1 cellular context compared by ENCODE assay signal in genomic region chr4:79298027-79298426, GRCh38.
TF ChIP-seq lines count a peak whose summit lies in the region.

No MANE protein-coding gene starts in this region.

TF ChIP-seq in K562, 482 proteins besides CTCF, POLR2A, EP300 and RAD21 (continued from another document):
- TF ChIP-seq RREB1 (CRISPR knock-in tag; IDR thresholded peaks at IDR 0.05) (no peak), CEBPB (tag; IDR thresholded peaks at IDR 0.05) (peak; percentile 90), TOE1 (IDR thresholded peaks at IDR 0.05; ENCODE audit: borderline replicate concordance) (peak; percentile 72; the same call in 1 of the 2 replicates), TOE1 (CRISPR knock-in tag; IDR thresholded peaks at IDR 0.05; ENCODE audit: borderline replicate concordance, low read depth) (no peak), MTA2 (IDR thresholded peaks at IDR 0.05; ENCODE audit: low read depth) (no peak), PREB (CRISPR knock-in tag; IDR thresholded peaks at IDR 0.05) (no peak), KDM4B (IDR thresholded peaks at IDR 0.05; ENCODE audit: borderline replicate concordance in 2 of 2, low read depth in 1 of 2) (no peak), FOXJ2 (tag; IDR thresholded peaks at IDR 0.05) (no peak), RCOR1 (IDR thresholded peaks at IDR 0.05; ENCODE audit: borderline replicate concordance in 1 of 2, low read depth in 2 of 2, low read length in 2 of 2) (no peak), RB1 (IDR thresholded peaks at IDR 0.05; ENCODE audit: low read depth) (no peak), POU5F1 (IDR thresholded peaks at IDR 0.05; ENCODE audit: borderline replicate concordance, low read depth, low read length, partially characterized antibody) (no peak), ELF1 (tag; IDR thresholded peaks at IDR 0.05) (no peak), ZC3H8 (IDR thresholded peaks at IDR 0.05) (no peak), MTA3 (IDR thresholded peaks at IDR 0.05; ENCODE audit: borderline replicate concordance) (no peak), RAD51 (IDR thresholded peaks at IDR 0.05; ENCODE audit: borderline replicate concordance, low read depth) (peak; percentile 55; the same call in 1 of the 2 replicates), CC2D1A (IDR thresholded peaks at IDR 0.05) (no peak), E2F6 (IDR thresholded peaks at IDR 0.05; ENCODE audit: borderline replicate concordance in 1 of 2, extremely low read depth in 1 of 2, insufficient read depth in 1 of 2, insufficient read length in 1 of 2, low read depth in 1 of 2, low read length in 1 of 2, poor library complexity in 1 of 2, severe bottlenecking in 1 of 2) (no peak), IRF9 (tag; IDR thresholded peaks at IDR 0.05) (0 out of 2 replicates have a peak, but pooled peaks have one; percentile 14), ZBTB34 (CRISPR knock-in tag; IDR thresholded peaks at IDR 0.05) (no peak), AFF4 (CRISPR knock-in tag; IDR thresholded peaks at IDR 0.05) (no peak), TFE3 (CRISPR knock-in tag; IDR thresholded peaks at IDR 0.05) (peak; percentile 63)
